In the genomic region with DNA sequence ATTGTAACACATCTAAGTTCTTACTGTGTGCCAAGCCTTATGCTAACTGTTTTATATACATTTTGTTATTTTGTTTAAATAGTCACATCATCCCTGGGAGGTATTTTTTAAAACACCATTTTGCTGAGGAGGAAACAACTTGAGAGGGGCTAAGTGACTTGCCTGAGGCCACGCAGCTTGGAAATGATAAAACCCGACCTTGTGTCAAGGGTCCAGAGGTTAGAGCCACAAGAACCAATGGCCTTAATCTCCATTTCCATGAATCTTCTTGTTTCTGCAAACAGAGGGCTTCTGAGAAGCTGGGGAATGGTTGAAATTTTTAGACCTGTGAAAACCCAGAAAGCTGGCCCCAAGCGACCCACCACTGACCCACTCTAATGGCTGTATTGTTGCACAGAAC, we compare ENCODE assay signal across 2 cellular contexts.
TF ChIP-seq lines count a peak whose summit lies in the region.

No MANE protein-coding gene starts in this region.

TF ChIP-seq in HepG2, 621 proteins besides CTCF, POLR2A, EP300 and RAD21 (continued from another document):
- TF ChIP-seq, protein P1, sequence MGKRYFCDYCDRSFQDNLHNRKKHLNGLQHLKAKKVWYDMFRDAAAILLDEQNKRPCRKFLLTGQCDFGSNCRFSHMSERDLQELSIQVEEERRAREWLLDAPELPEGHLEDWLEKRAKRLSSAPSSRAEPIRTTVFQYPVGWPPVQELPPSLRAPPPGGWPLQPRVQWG (CRISPR knock-in tag; IDR thresholded peaks at IDR 0.05; ENCODE audit: borderline replicate concordance, low read depth), result no peak
- TF ChIP-seq GATAD2A (CRISPR knock-in tag; IDR thresholded peaks at IDR 0.05) (0 out of 2 replicates have a peak, but pooled peaks have one; percentile 9), HNF4A (CRISPR knock-in tag; IDR thresholded peaks at IDR 0.05) (peak; percentile 37), KAT2B (IDR thresholded peaks at IDR 0.05; ENCODE audit: borderline replicate concordance, low read depth, low read length) (no peak)
- TF ChIP-seq, protein P2, sequence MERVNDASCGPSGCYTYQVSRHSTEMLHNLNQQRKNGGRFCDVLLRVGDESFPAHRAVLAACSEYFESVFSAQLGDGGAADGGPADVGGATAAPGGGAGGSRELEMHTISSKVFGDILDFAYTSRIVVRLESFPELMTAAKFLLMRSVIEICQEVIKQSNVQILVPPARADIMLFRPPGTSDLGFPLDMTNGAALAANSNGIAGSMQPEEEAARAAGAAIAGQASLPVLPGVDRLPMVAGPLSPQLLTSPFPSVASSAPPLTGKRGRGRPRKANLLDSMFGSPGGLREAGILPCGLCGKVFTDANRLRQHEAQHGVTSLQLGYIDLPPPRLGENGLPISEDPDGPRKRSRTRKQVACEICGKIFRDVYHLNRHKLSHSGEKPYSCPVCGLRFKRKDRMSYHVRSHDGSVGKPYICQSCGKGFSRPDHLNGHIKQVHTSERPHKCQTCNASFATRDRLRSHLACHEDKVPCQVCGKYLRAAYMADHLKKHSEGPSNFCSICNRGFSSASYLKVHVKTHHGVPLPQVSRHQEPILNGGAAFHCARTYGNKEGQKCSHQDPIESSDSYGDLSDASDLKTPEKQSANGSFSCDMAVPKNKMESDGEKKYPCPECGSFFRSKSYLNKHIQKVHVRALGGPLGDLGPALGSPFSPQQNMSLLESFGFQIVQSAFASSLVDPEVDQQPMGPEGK (CRISPR knock-in tag; IDR thresholded peaks at IDR 0.05), result no peak

TF ChIP-seq in liver, 16 proteins besides CTCF, POLR2A, EP300 and RAD21 (continued from another document):
- TF ChIP-seq, protein P3, sequence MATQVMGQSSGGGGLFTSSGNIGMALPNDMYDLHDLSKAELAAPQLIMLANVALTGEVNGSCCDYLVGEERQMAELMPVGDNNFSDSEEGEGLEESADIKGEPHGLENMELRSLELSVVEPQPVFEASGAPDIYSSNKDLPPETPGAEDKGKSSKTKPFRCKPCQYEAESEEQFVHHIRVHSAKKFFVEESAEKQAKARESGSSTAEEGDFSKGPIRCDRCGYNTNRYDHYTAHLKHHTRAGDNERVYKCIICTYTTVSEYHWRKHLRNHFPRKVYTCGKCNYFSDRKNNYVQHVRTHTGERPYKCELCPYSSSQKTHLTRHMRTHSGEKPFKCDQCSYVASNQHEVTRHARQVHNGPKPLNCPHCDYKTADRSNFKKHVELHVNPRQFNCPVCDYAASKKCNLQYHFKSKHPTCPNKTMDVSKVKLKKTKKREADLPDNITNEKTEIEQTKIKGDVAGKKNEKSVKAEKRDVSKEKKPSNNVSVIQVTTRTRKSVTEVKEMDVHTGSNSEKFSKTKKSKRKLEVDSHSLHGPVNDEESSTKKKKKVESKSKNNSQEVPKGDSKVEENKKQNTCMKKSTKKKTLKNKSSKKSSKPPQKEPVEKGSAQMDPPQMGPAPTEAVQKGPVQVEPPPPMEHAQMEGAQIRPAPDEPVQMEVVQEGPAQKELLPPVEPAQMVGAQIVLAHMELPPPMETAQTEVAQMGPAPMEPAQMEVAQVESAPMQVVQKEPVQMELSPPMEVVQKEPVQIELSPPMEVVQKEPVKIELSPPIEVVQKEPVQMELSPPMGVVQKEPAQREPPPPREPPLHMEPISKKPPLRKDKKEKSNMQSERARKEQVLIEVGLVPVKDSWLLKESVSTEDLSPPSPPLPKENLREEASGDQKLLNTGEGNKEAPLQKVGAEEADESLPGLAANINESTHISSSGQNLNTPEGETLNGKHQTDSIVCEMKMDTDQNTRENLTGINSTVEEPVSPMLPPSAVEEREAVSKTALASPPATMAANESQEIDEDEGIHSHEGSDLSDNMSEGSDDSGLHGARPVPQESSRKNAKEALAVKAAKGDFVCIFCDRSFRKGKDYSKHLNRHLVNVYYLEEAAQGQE (IDR thresholded peaks at IDR 0.05), result no peak
- TF ChIP-seq EGR1 (IDR thresholded peaks at IDR 0.05; ENCODE audit: low read depth in 2 of 2), result no peak
- TF ChIP-seq NR2F2 (IDR thresholded peaks at IDR 0.05), result no peak
- TF ChIP-seq RXRA (IDR thresholded peaks at IDR 0.05), result peak in 1 of 2 donors; percentile 13
- no peak for TF ChIP-seq SP1 (IDR thresholded peaks at IDR 0.05)
- TF ChIP-seq HNF4G (IDR thresholded peaks at IDR 0.05), result no peak
- no peak for TF ChIP-seq TAF1 (conservative IDR thresholded peaks at IDR 0.05)
